ENCODE assay signal across 8 cellular contexts in the genomic region with DNA sequence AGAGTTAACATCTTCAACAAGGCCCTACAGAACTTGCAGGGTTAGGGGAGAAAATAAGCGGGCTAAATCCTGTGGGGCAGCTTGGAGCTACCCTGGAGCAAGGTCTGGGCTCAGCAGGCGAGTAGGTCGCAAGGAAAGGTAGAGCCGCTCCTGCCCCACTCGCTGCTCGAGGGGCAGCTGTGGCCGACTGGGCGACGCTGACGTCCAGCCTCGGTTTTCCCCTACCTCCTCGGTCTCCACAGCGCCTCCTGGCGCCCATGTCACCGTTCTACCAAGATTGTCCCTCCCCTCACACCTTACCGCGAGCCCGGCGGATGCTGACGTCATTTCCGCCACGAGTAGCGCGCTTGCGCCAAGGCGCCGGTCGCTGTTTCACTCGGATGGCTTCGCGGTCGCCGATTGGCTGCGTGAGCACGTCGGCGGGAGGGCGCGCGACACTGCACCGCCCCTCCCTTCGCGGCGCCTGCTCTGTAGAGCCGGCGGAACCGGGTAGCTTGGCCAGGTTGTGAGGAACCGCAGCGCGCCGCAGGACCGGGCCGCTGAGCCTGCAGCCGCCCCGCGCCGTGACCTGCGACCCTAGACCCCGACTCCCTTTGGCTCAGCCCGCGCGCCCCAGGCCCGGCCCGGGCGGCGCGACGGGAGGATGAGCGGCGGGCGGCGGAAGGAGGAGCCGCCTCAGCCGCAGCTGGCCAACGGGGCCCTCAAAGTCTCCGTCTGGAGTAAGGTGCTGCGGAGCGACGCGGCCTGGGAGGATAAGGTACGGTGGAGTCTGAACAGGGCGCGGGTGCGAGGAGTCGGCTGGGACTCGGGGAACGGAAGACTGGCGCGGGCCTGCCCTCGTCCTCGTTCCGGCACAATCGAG. TPM values are rescaled to one million over a fixed set of nuclear protein-coding genes. Genes with fewer than 3 reads are reported as not detected.
DNase-seq lines count a peak whose midpoint lies in the region; ATAC-seq and TF ChIP-seq lines count a peak whose summit lies in the region.

A gene with protein sequence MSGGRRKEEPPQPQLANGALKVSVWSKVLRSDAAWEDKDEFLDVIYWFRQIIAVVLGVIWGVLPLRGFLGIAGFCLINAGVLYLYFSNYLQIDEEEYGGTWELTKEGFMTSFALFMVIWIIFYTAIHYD (plus strand): TSS at position 471 of the 862 bp plus-strand sequence. CDS start 173 bp downstream, at position 644.

- H3K27me3 Mint-ChIP-seq in activated naive CD8-positive, alpha-beta T cell, result no peaks in the 10 kb centered on the region
- peaks cover 6% of the 10 kb centered on the region for H3K27me3 Mint-ChIP-seq in glutamatergic neuron (ENCODE audit: unreplicated experiment)
- H3K27me3 Mint-ChIP-seq in osteocyte (ENCODE audit: unreplicated experiment), result no peaks in the 10 kb centered on the region

- peaks cover 10 to 17% of the 10 kb centered on the region in 2 donors for H3K4me1 ChIP-seq in thyroid gland

- H3K4me3 Mint-ChIP-seq in activated naive CD8-positive, alpha-beta T cell, result peak within 1 kb of the TSS; percentile 95
- H3K4me3 Mint-ChIP-seq in glutamatergic neuron (ENCODE audit: unreplicated experiment), result peak within 1 kb of the TSS; percentile 99
- H3K4me3 Mint-ChIP-seq in osteocyte (ENCODE audit: unreplicated experiment), result peak within 1 kb of the TSS; percentile 95

- H3K36me3 ChIP-seq in thyroid gland, result peaks cover 14 to 22% of the 10 kb centered on the region in 2 donors

- H3K9me3 ChIP-seq in thyroid gland, result no peaks in the 10 kb centered on the region

- 1% methylated on average over 37 to 47 of the region's 93 CpGs for WGBS in thyroid gland, 2 donors

- peak within 1 kb of the TSS; percentile 85 to 100 (median 98) for H3K4me3 ChIP-seq in thyroid gland (replicated peaks in 1 of 3)

- DNase-seq in GM10266 (ENCODE audit: extremely low spot score) (peak; percentile 95), NCI-H1092 (lab: John Stamatoyannopoulos, UW) (peak; percentile 96), SKM-1 (lab: John Stamatoyannopoulos, UW; ENCODE audit: unreplicated experiment) (peak; percentile 97), glutamatergic neuron (peak; percentile 99), osteocyte (ENCODE audit: extremely low spot score, unreplicated experiment) (peak; percentile 100), thyroid gland (peak; percentile 98 to 99)

- no peaks in the 10 kb centered on the region for H3K27me3 ChIP-seq in thyroid gland

- ATAC-seq in HG02588 (IDR thresholded peaks at IDR 0.05; ENCODE audit: unreplicated experiment), result peak; percentile 84

- peak within 1 kb of the TSS; percentile 67 to 90 (median 78) for H3K27ac ChIP-seq in thyroid gland

- no peaks in the 10 kb centered on the region for H3K36me3 Mint-ChIP-seq in activated naive CD8-positive, alpha-beta T cell
- H3K36me3 Mint-ChIP-seq in glutamatergic neuron (ENCODE audit: unreplicated experiment) (no peaks in the 10 kb centered on the region), osteocyte (ENCODE audit: unreplicated experiment) (peaks cover 4% of the 10 kb centered on the region)

- peak within 1 kb of the TSS; percentile 93 for H3K27ac Mint-ChIP-seq in activated naive CD8-positive, alpha-beta T cell
- H3K27ac Mint-ChIP-seq in glutamatergic neuron (ENCODE audit: unreplicated experiment), result peak within 1 kb of the TSS; percentile 85
- H3K27ac Mint-ChIP-seq in osteocyte (ENCODE audit: unreplicated experiment), result peak within 1 kb of the TSS; percentile 94

- peak; percentile 19 to 84 for TF ChIP-seq POLR2A in thyroid gland (IDR thresholded peaks at IDR 0.05)

- H3K4me1 Mint-ChIP-seq in activated naive CD8-positive, alpha-beta T cell (ENCODE audit: low read depth), result peaks cover 24% of the 10 kb centered on the region
- H3K4me1 Mint-ChIP-seq in glutamatergic neuron (ENCODE audit: low read depth, unreplicated experiment), result peaks cover 2% of the 10 kb centered on the region
- H3K4me1 Mint-ChIP-seq in osteocyte (ENCODE audit: unreplicated experiment), result peaks cover 23% of the 10 kb centered on the region

- TF ChIP-seq CTCF in GM10266 (IDR thresholded peaks at IDR 0.05; ENCODE audit: control insufficient read depth, insufficient read depth, low read depth, missing control alignments), result peak; percentile 96
- TF ChIP-seq CTCF in glutamatergic neuron (IDR thresholded peaks at IDR 0.05; ENCODE audit: partially characterized antibody, unreplicated experiment), result peak; percentile 95
- peak; percentile 96 for TF ChIP-seq CTCF in osteocyte (IDR thresholded peaks at IDR 0.05)
- TF ChIP-seq CTCF in thyroid gland (IDR thresholded peaks at IDR 0.05), result peak; percentile 32 to 99 (median 90)

- H3K9me3 Mint-ChIP-seq in activated naive CD8-positive, alpha-beta T cell (ENCODE audit: low read depth), result no peaks in the 10 kb centered on the region
- peaks cover 4% of the 10 kb centered on the region for H3K9me3 Mint-ChIP-seq in glutamatergic neuron (ENCODE audit: unreplicated experiment)
- no peaks in the 10 kb centered on the region for H3K9me3 Mint-ChIP-seq in osteocyte (ENCODE audit: unreplicated experiment)

- intact Hi-C loops in thyroid gland (cut with DNase I), result loop anchor here (10.0 kb wide), 2 partner anchors 141 to 149 kb away; no protein-coding TSS in a partner anchor

RNA-seq across cellular contexts. Expression of the gene that starts here (rescaled TPM):
- total RNA-seq in glutamatergic neuron (ENCODE audit: unreplicated experiment) (48.9 TPM), osteocyte (65.2 and 69.4 TPM in 2 replicates), thyroid gland (100 to 1,000 TPM in 2 of 4 donors, 10 to 100 TPM in 2; 56.9 to 105 (median 85.1) TPM)

Comparison
In these comparisons a context has a peak if more than half of its experiments do, and no peak if none do; other contexts are left out.
1. Peak in every context shown above with its lines: DNase-seq, ATAC-seq, H3K4me3 ChIP-seq and H3K27ac ChIP-seq.